8 cellular contexts compared by ENCODE assay signal in genomic region chr11:128687321-128687720, GRCh38. TPM values are rescaled to one million over a fixed set of nuclear protein-coding genes. Genes with fewer than 3 reads are reported as not detected.
DNase-seq lines count a peak whose midpoint lies in the region; ATAC-seq lines count a peak whose summit lies in the region.

No MANE protein-coding gene starts in this region.

- POLR2A ChIA-PET in naive thymus-derived CD8-positive, alpha-beta T cell (lab: Charles Lee), result interaction anchor here (0.7 to 1.3 kb wide), 5 partner anchors 9 to 353 kb away, joined by 3 to 7 read pairs (median 3); no protein-coding TSS in a partner anchor

- peak overlapping the region in 2 of 10 donors; percentile 10 to 52 for H3K27ac Mint-ChIP-seq in naive thymus-derived CD8-positive, alpha-beta T cell

- H3K4me1 Mint-ChIP-seq in naive thymus-derived CD8-positive, alpha-beta T cell, result peaks cover 23 to 58% (median 48%) of the 10 kb centered on the region in 4 donors

- H3K36me3 Mint-ChIP-seq in naive thymus-derived CD8-positive, alpha-beta T cell, result no peaks in the 10 kb centered on the region

- H3K9me3 Mint-ChIP-seq in naive thymus-derived CD8-positive, alpha-beta T cell, result no peaks in the 10 kb centered on the region

- DNase-seq in CD1c-positive myeloid dendritic cell (ENCODE audit: extremely low spot score), result peak; percentile 56
- DNase-seq in dermis blood vessel endothelial cell, result peak; percentile 50
- no peak for DNase-seq in naive thymus-derived CD8-positive, alpha-beta T cell
- no peak for DNase-seq in hypothalamus (lab: John Stamatoyannopoulos, UW)
- no peak for DNase-seq in stimulated activated CD4-positive, alpha-beta T cell treated with anti-CD3 and anti-CD28 coated beads, Interleukin-4, amount 100 ng/mL, for 4 hours
- DNase-seq in stimulated activated CD8-positive, alpha-beta memory T cell treated with anti-CD3 and anti-CD28 coated beads, Interleukin-4, amount 100 ng/mL, for 48 hours, result no peak

- peak overlapping the region; percentile 75 to 92 (median 86) for H3K4me3 Mint-ChIP-seq in naive thymus-derived CD8-positive, alpha-beta T cell

- H3K27me3 Mint-ChIP-seq in naive thymus-derived CD8-positive, alpha-beta T cell, result peaks cover 7 to 26% (median 24%) of the 10 kb centered on the region in 5 donors

- peak; percentile 12 for ATAC-seq in HG03135 (IDR thresholded peaks at IDR 0.05; ENCODE audit: unreplicated experiment)
- ATAC-seq in naive thymus-derived CD8-positive, alpha-beta T cell, result peak in 1 of 2 donors; percentile 15
- ATAC-seq in GM18858 (IDR thresholded peaks at IDR 0.05; ENCODE audit: unreplicated experiment), result no peak

RNA-seq across cellular contexts. Expression of gene FLI1, which starts 6.6 kb away (rescaled TPM):
- total RNA-seq in dermis blood vessel endothelial cell, result 210 and 251 TPM in 2 replicates
- total RNA-seq in naive thymus-derived CD8-positive, alpha-beta T cell, result 10 to 100 TPM; 87.7 to 87.9 TPM
- polyA plus RNA-seq in naive thymus-derived CD8-positive, alpha-beta T cell, result 10 to 100 TPM; 54.9 to 64.5 (median 58.7) TPM

Comparison
In these comparisons a context has a peak if more than half of its experiments do, and no peak if none do; other contexts are left out.
1. DNase-seq: peak in CD1c-positive myeloid dendritic cell (single experiment) and dermis blood vessel endothelial cell (single experiment); none in naive thymus-derived CD8-positive, alpha-beta T cell (0 of 10), hypothalamus (0 of 51), stimulated activated CD4-positive, alpha-beta T cell treated with anti-CD3 and anti-CD28 coated beads, Interleukin-4, amount 100 ng/mL, for 4 hours (0 of 2) and stimulated activated CD8-positive, alpha-beta memory T cell treated with anti-CD3 and anti-CD28 coated beads, Interleukin-4, amount 100 ng/mL, for 48 hours (single experiment).